24 cellular contexts compared by ENCODE assay signal in genomic region chr7:99218406-99219184, GRCh38. TPM values are rescaled to one million over a fixed set of nuclear protein-coding genes. Genes with fewer than 3 reads are reported as not detected.
DNase-seq lines count a peak whose midpoint lies in the region; ATAC-seq and TF ChIP-seq lines count a peak whose summit lies in the region.
"Had no signal": no experiment of that assay in that cellular context is flagged by ENCODE, and none has a peak within 500 bp of the region (broad histone marks: within the 10 kb centered on the region; RNA-seq: fewer than 3 reads in every experiment).

No MANE protein-coding gene starts in this region.

- no peak for DNase-seq in SK-N-SH
- no peak for DNase-seq in Panc1 (ENCODE audit: low read depth, low spot score)
- DNase-seq in left colon = no peak
- DNase-seq: 8988T; activated CD4-positive, alpha-beta T cell treated with anti-CD3 and anti-CD28 coated beads for 4 hours; activated T-cell treated with anti-CD3 and anti-CD28 coated beads, Interleukin-2, amount 50 U/mL, for 24 hours; dermis blood vessel endothelial cell; DMS79 treated with DMSO at 0.1 percent for 48 hours; erythroblast; left lung; NCI-H2107; NCI-H524; tibial artery had no signal

- no peaks in the 10 kb centered on the region for H4K20me1 ChIP-seq in SK-N-SH (ENCODE audit: insufficient read depth)

- CTCF ChIA-PET in SK-N-SH (lab: Yijun Ruan, JAX) (interaction anchor here (1.6 kb wide), 1 partner anchor 178 kb away, joined by 3 read pairs; no protein-coding TSS in a partner anchor), Panc1 (lab: Charles Lee) (no interaction called here)

- TF ChIP-seq CTCF in SK-N-SH (IDR thresholded peaks at IDR 0.05) (no peak), Panc1 (IDR thresholded peaks at IDR 0.05) (no peak)

- no peak for TF ChIP-seq EP300 in SK-N-SH (IDR thresholded peaks at IDR 0.05; ENCODE audit: borderline replicate concordance in 1 of 2, low read depth in 1 of 2, low read length in 1 of 2)

- H3K4me1 ChIP-seq in SK-N-SH (ENCODE audit: control insufficient read depth in 1 of 2, insufficient read depth in 2 of 2, low read depth in 1 of 2, low read length in 1 of 2) (no peaks in the 10 kb centered on the region), Panc1 (ENCODE audit: control insufficient read depth, insufficient read depth, low read length) (no peaks in the 10 kb centered on the region), thymus (ENCODE audit: control insufficient read depth, insufficient read depth, low read length) (no peaks in the 10 kb centered on the region)
- H3K4me1 ChIP-seq: breast epithelium, gastroesophageal sphincter, left lung, parathyroid adenoma, SJSA1, tibial artery had no signal

- ATAC-seq in SK-N-SH treated with all-trans-retinoic acid at 6 μM for 48 hours (0 out of 3 replicates have a peak, but pooled peaks have one; percentile 14), Panc1 (peak; percentile 41; the same call in 1 of the 2 replicates), left colon (peak; percentile 13), GM18519 (IDR thresholded peaks at IDR 0.05; ENCODE audit: low FRiP score, unreplicated experiment) (no peak), GM19467 (IDR thresholded peaks at IDR 0.05; ENCODE audit: unreplicated experiment) (no peak)
- ATAC-seq in activated CD4-positive, CD25-positive, alpha-beta regulatory T cell treated with anti-CD3 and anti-CD28 coated beads, Interleukin-2, amount 50 U/mL, for 24 hours = no peak
- ATAC-seq: gastroesophageal sphincter had no signal

- in situ Hi-C loops in Panc1 (cut with HindIII; ENCODE audit: low pct_unique_long_range_greater_than_20kb, low sequenced_read_pairs) = no loop called here

- no peaks in the 10 kb centered on the region for H3K9me2 ChIP-seq in SK-N-SH

- H3K4me2 ChIP-seq in SK-N-SH = no peak overlapping the region

- BruUV-seq in Panc1 (replicated peaks; lab: Mats Ljungman, UMichigan) = no TSS peak

- POLR2A ChIA-PET in SK-N-SH (lab: Yijun Ruan, JAX) = no interaction called here
- POLR2A ChIA-PET in Panc1 (lab: Charles Lee) = no interaction called here

- no peaks in the 10 kb centered on the region for H3K79me2 ChIP-seq in SK-N-SH (ENCODE audit: insufficient read depth)
- H3K79me2 ChIP-seq: parathyroid adenoma had no signal

- H3F3A ChIP-seq in SK-N-SH (replicated peaks; ENCODE audit: insufficient read depth) = no peaks in the 10 kb centered on the region

- no peak overlapping the region for H2AFZ ChIP-seq in SK-N-SH (ENCODE audit: low read depth)
- H2AFZ ChIP-seq: parathyroid adenoma had no signal

- H3K9me3 ChIP-seq in SK-N-SH (no peaks in the 10 kb centered on the region), Panc1 (ENCODE audit: control insufficient read depth, insufficient read depth, low read depth, low read length) (no peaks in the 10 kb centered on the region), thymus (ENCODE audit: control insufficient read depth) (no peaks in the 10 kb centered on the region)
- H3K9me3 ChIP-seq: breast epithelium, gastroesophageal sphincter, left lung, SJSA1, tibial artery had no signal

- TF ChIP-seq RAD21 in SK-N-SH (IDR thresholded peaks at IDR 0.05; ENCODE audit: low read length) = no peak

- WGBS in SK-N-SH (ENCODE audit: low lambda C conversion rate) = 76% methylated on average over 21 of the region's 23 CpGs
- WGBS in thymus = 58% methylated on average over 23 of the region's 23 CpGs

- intact Hi-C loops in Panc1 (cut with micrococcal nuclease; ENCODE audit: unreplicated experiment) (no loop called here), left colon (cut with DNase I, micrococcal nuclease) (no loop called here)

- H3K27me3 ChIP-seq in SK-N-SH (ENCODE audit: insufficient read depth) (0 out of 2 replicates have a peak, but pooled peaks cover 3% of the 10 kb centered on the region), Panc1 (ENCODE audit: control insufficient read depth, insufficient read depth, low read length) (no peaks in the 10 kb centered on the region), thymus (ENCODE audit: control insufficient read depth, insufficient read depth) (no peaks in the 10 kb centered on the region)
- H3K27me3 ChIP-seq: breast epithelium, tibial artery had no signal

- H3K4me3 ChIP-seq in SK-N-SH (ENCODE audit: low read depth in 2 of 2, low read length in 1 of 2) (no peak overlapping the region), Panc1 (ENCODE audit: low read depth in 2 of 2, low read length in 2 of 2) (no peak overlapping the region), thymus (ENCODE audit: low read length) (no peak overlapping the region)
- H3K4me3 ChIP-seq: breast epithelium, gastroesophageal sphincter, left lung, SJSA1, skin epidermis, tibial artery had no signal

- H3K36me3 ChIP-seq in SK-N-SH (replicated peaks in 1 of 2; ENCODE audit: control insufficient read depth in 1 of 2, insufficient read depth in 2 of 2, low read length in 1 of 2) (no peaks in the 10 kb centered on the region), Panc1 (ENCODE audit: control insufficient read depth, insufficient read depth, low read length) (no peaks in the 10 kb centered on the region), thymus (ENCODE audit: control insufficient read depth, insufficient read depth) (no peaks in the 10 kb centered on the region)
- H3K36me3 ChIP-seq: breast epithelium, gastroesophageal sphincter, left lung, SJSA1, tibial artery had no signal

- H3K27ac ChIP-seq in SK-N-SH (ENCODE audit: low read depth in 2 of 2, low read length in 1 of 2) (no peak overlapping the region), Panc1 (ENCODE audit: low read length) (no peak overlapping the region), thymus (ENCODE audit: low read depth) (peak overlapping the region; percentile 18)
- H3K27ac ChIP-seq: breast epithelium, C4-2B, gastroesophageal sphincter, left lung, parathyroid adenoma, SJSA1, skin epidermis, tibial artery had no signal

- no peak overlapping the region for H3K9ac ChIP-seq in SK-N-SH
- H3K9ac ChIP-seq: parathyroid adenoma had no signal

TF ChIP-seq in SK-N-SH treated with all-trans-retinoic acid at 6 μM for 48 hours, 23 proteins besides CTCF, POLR2A, EP300 and RAD21 (continues in another document):
- TF ChIP-seq, protein P1, sequence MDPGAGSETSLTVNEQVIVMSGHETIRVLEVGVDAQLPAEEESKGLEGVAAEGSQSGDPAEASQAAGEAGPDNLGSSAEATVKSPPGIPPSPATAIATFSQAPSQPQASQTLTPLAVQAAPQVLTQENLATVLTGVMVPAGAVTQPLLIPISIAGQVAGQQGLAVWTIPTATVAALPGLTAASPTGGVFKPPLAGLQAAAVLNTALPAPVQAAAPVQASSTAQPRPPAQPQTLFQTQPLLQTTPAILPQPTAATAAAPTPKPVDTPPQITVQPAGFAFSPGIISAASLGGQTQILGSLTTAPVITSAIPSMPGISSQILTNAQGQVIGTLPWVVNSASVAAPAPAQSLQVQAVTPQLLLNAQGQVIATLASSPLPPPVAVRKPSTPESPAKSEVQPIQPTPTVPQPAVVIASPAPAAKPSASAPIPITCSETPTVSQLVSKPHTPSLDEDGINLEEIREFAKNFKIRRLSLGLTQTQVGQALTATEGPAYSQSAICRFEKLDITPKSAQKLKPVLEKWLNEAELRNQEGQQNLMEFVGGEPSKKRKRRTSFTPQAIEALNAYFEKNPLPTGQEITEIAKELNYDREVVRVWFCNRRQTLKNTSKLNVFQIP (CRISPR knock-in tag; IDR thresholded peaks at IDR 0.05; ENCODE audit: borderline replicate concordance, low read depth) = no peak
- no peak for TF ChIP-seq ZC3H10 (CRISPR knock-in tag; IDR thresholded peaks at IDR 0.05)

TF ChIP-seq in SK-N-SH, 30 proteins besides CTCF, POLR2A, EP300 and RAD21 (continues in another document):
- no peak for TF ChIP-seq FOXM1 (IDR thresholded peaks at IDR 0.05; ENCODE audit: low read depth)
- no peak for TF ChIP-seq USF2 (IDR thresholded peaks at IDR 0.05; ENCODE audit: borderline replicate concordance, low read depth, low read length)
- no peak for TF ChIP-seq RCOR1 (IDR thresholded peaks at IDR 0.05; ENCODE audit: low read length)
- TF ChIP-seq, protein P2, sequence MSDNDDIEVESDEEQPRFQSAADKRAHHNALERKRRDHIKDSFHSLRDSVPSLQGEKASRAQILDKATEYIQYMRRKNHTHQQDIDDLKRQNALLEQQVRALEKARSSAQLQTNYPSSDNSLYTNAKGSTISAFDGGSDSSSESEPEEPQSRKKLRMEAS (IDR thresholded peaks at IDR 0.05; ENCODE audit: low read depth) = no peak
- TF ChIP-seq, protein P3, sequence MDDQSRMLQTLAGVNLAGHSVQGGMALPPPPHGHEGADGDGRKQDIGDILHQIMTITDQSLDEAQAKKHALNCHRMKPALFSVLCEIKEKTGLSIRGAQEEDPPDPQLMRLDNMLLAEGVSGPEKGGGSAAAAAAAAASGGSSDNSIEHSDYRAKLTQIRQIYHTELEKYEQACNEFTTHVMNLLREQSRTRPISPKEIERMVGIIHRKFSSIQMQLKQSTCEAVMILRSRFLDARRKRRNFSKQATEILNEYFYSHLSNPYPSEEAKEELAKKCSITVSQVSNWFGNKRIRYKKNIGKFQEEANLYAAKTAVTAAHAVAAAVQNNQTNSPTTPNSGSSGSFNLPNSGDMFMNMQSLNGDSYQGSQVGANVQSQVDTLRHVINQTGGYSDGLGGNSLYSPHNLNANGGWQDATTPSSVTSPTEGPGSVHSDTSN (IDR thresholded peaks at IDR 0.05) = no peak
- no peak for TF ChIP-seq SMC3 (IDR thresholded peaks at IDR 0.05; ENCODE audit: low read depth, low read length)

RNA-seq across cellular contexts. Expression of gene KPNA7, which starts 10.7 kb away (rescaled TPM):
- polyA plus RNA-seq in SK-N-SH (2012; rRNA removed) = not detected in 2 replicates
- not detected in 2 replicates for polyA plus RNA-seq in SK-N-SH (2012; cell fraction: cytosol; rRNA removed)
- polyA plus RNA-seq in SK-N-SH (2012; cell fraction: nucleus; rRNA removed) = 0.04 TPM in 1 of 2 replicates, not detected in the other
- total RNA-seq in Panc1 (2021; ENCODE audit: unreplicated experiment) = 0.49 TPM
- 0.34 TPM for polyA plus RNA-seq in Panc1 (2012; ENCODE audit: insufficient read length)
- under 1 TPM; 0.34 to 0.53 TPM for total RNA-seq in left colon
- 0.14 TPM for polyA plus RNA-seq in thymus
- total RNA-seq: dermis blood vessel endothelial cell, SJSA1 had no signal

RNA-seq across cellular contexts. Expression of gene MYH16, which starts 54.0 kb away (rescaled TPM):
- polyA plus RNA-seq in SK-N-SH (2012; rRNA removed) (0.19 and 0.41 TPM in 2 replicates), thymus (0.09 TPM)
- polyA plus RNA-seq in SK-N-SH (2012; cell fraction: cytosol; rRNA removed) = 0.39 and 0.49 TPM in 2 replicates
- polyA plus RNA-seq in SK-N-SH (2012; cell fraction: nucleus; rRNA removed) = 0.11 and 0.21 TPM in 2 replicates
- total RNA-seq in Panc1 (2021; ENCODE audit: unreplicated experiment) (0.23 TPM), left colon (not detected)
- polyA plus RNA-seq in Panc1 (2012; ENCODE audit: insufficient read length) = 0.48 TPM
- total RNA-seq: breast epithelium, dermis blood vessel endothelial cell, gastroesophageal sphincter, left lung, SJSA1 had no signal

Comparison
In these comparisons a context has a peak if more than half of its experiments do, and no peak if none do; other contexts are left out.
1. ATAC-seq: peak in SK-N-SH treated with all-trans-retinoic acid at 6 μM for 48 hours (single experiment), Panc1 (single experiment) and left colon (single experiment); none in GM18519 (single experiment), activated CD4-positive, CD25-positive, alpha-beta regulatory T cell treated with anti-CD3 and anti-CD28 coated beads, Interleukin-2, amount 50 U/mL, for 24 hours (0 of 2) and GM19467 (single experiment).